1 cellular context compared by ENCODE assay signal in the genomic region with DNA sequence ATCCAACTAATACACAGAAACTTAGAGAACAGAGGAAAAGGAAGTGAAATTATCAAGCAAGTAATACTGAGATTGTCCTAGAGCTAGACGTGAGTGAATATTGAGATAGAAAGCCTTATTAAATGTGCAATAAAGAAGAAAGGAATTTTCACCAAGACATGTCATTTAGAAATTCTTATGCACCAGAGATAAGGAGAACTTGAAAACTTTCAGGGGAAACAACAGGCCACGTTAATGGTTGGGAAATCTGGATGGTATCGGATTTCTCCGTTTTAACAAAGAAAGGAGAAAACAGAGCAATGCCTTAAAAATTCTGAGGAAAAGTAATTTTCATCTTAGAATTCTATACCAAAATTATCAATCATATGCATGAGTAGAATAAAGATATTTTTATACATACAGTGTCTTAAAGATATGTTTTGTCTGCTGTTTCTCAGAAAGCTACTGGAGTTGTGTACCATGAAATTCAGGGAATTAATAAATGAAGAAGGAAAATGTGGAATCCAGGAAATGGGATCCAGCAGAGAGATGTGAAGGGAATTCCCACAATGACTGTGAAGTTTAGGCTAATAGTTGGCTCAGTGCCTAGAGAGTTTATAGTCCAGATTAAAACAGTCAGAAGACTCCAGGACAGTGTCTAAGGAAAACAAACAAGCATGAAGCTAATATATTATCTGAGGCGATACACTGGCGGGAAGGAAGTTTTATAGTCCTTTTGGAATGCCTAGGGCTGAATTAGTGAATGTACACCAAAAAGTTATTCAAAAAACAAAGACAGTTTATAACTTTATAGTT.
TF ChIP-seq lines count a peak whose summit lies in the region.

No MANE protein-coding gene starts in this region.

TF ChIP-seq in endothelial cell of umbilical vein, 7 proteins besides CTCF, POLR2A, EP300 and RAD21 (continued from another document):
- TF ChIP-seq, protein P1, sequence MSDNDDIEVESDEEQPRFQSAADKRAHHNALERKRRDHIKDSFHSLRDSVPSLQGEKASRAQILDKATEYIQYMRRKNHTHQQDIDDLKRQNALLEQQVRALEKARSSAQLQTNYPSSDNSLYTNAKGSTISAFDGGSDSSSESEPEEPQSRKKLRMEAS (IDR thresholded peaks at IDR 0.05; ENCODE audit: insufficient read depth, insufficient read length) = no peak
- TF ChIP-seq GATA2 (IDR thresholded peaks at IDR 0.05; ENCODE audit: insufficient read depth, insufficient read length, low read depth, low read length) (no peak), POLR2AphosphoS5 (IDR thresholded peaks at IDR 0.05; ENCODE audit: insufficient read depth, low read depth, low read length) (no peak), MYC (IDR thresholded peaks at IDR 0.05; ENCODE audit: low read depth, low read length) (no peak)
TF ChIP-seq in endothelial cell of umbilical vein: peak in this region for 0.
